In genomic region chr12:86712425-86712843, GRCh38 we compare ENCODE assay signal across 10 cellular contexts.
DNase-seq lines count a peak whose midpoint lies in the region; ATAC-seq and TF ChIP-seq lines count a peak whose summit lies in the region.
"Had no signal": no experiment of that assay in that cellular context is flagged by ENCODE, and none has a peak within 500 bp of the region (broad histone marks: within the 10 kb centered on the region; RNA-seq: fewer than 3 reads in every experiment).

No MANE protein-coding gene starts in this region.

- TF ChIP-seq EP300 in Ishikawa (IDR thresholded peaks at IDR 0.05; ENCODE audit: borderline replicate concordance), result no peak; the same call in 1 of the 2 replicates

- H3K36me3 Mint-ChIP-seq in Calu3 (ENCODE audit: insufficient read depth, unreplicated experiment) (peaks cover 5% of the 10 kb centered on the region), WTC11 (peaks cover 20% of the 10 kb centered on the region)

- TF ChIP-seq CTCF in Calu3 (IDR thresholded peaks at IDR 0.05; ENCODE audit: unreplicated experiment) (no peak), body of pancreas (IDR thresholded peaks at IDR 0.05) (no peak), WTC11 (IDR thresholded peaks at IDR 0.05) (no peak)

- TF ChIP-seq POLR2A in body of pancreas (IDR thresholded peaks at IDR 0.05), result no peak

- H3K36me3 ChIP-seq in body of pancreas (replicated peaks in 1 of 2; ENCODE audit: insufficient read depth in 1 of 2, low read depth in 2 of 2), result no peaks in the 10 kb centered on the region

- H3K4me1 Mint-ChIP-seq in Calu3 (ENCODE audit: low read depth, unreplicated experiment), result peaks cover 11% of the 10 kb centered on the region
- H3K4me1 Mint-ChIP-seq in WTC11, result no peaks in the 10 kb centered on the region

- H3K4me3 ChIP-seq in body of pancreas, result no peak overlapping the region

- no peaks in the 10 kb centered on the region for H3K27me3 ChIP-seq in body of pancreas

- intact Hi-C loops in Calu3 (cut with micrococcal nuclease; ENCODE audit: unreplicated experiment) (loop anchor here (5.0 kb wide), 1 partner anchor 450 kb away; no protein-coding TSS in a partner anchor), body of pancreas (cut with DNase I) (no loop called here)

- no peak for TF ChIP-seq RAD21 in Ishikawa (IDR thresholded peaks at IDR 0.05; ENCODE audit: low read depth)

- H3K9me3 Mint-ChIP-seq in Calu3 (ENCODE audit: low read depth, unreplicated experiment), result peaks cover 5% of the 10 kb centered on the region
- H3K9me3 Mint-ChIP-seq in WTC11, result peaks cover 27% of the 10 kb centered on the region

- no peak overlapping the region for H3K27ac ChIP-seq in body of pancreas

- H3K4me3 Mint-ChIP-seq in Calu3 (ENCODE audit: low read depth, unreplicated experiment), result peak overlapping the region; percentile 53
- H3K4me3 Mint-ChIP-seq in WTC11, result no peak overlapping the region
- H3K4me3 Mint-ChIP-seq: activated CD8-positive, alpha-beta T cell treated with anti-CD3 and anti-CD28 coated beads, Interleukin-2, amount 10 ng/mL, durations not matched to agents 7 days and 5 days had no signal

- POLR2A ChIA-PET in WTC11 (lab: Charles Lee), result no interaction called here

- BruUV-seq in Calu3 (replicated peaks; lab: Mats Ljungman, UMichigan), result no TSS peak

- no peaks in the 10 kb centered on the region for H3K4me1 ChIP-seq in body of pancreas

- CTCF ChIA-PET in Calu3 (lab: Charles Lee) (no interaction called here), WTC11 (lab: Charles Lee) (no interaction called here)

- H3K27ac Mint-ChIP-seq in Calu3 (ENCODE audit: unreplicated experiment), result peak overlapping the region; percentile 89
- H3K27ac Mint-ChIP-seq in WTC11, result no peak overlapping the region
- H3K27ac Mint-ChIP-seq: activated CD8-positive, alpha-beta T cell treated with anti-CD3 and anti-CD28 coated beads, Interleukin-2, amount 10 ng/mL, durations not matched to agents 7 days and 5 days had no signal

- WGBS in body of pancreas, 2 donors, result 37 to 48% methylated on average over 4 of the region's 4 CpGs

- DNase-seq in Calu3 (peak; percentile 29), body of pancreas (no peak), lung microvascular endothelial cell (ENCODE audit: low read depth in 2 of 2) (peak; percentile 78 to 98), NOMO-1 treated with DMSO at 0.1 percent for 48 hours (lab: John Stamatoyannopoulos, UW; ENCODE audit: unreplicated experiment) (no peak), WTC11 (ENCODE audit: low spot score) (no peak)
- DNase-seq: activated CD8-positive, alpha-beta T cell treated with anti-CD3 and anti-CD28 coated beads, Interleukin-2, amount 10 ng/mL, durations not matched to agents 7 days and 5 days; NCI-H187 treated with DMSO at 0.1 percent for 48 hours had no signal

- ATAC-seq in body of pancreas (peak; percentile 38), HG03039 (IDR thresholded peaks at IDR 0.05; ENCODE audit: unreplicated experiment) (no peak), HG03045 (IDR thresholded peaks at IDR 0.05; ENCODE audit: unreplicated experiment) (no peak), WTC11 (no peak)
- ATAC-seq: activated CD8-positive, alpha-beta T cell treated with anti-CD3 and anti-CD28 coated beads, Interleukin-2, amount 10 ng/mL, durations not matched to agents 7 days and 5 days had no signal

- H3K9me3 ChIP-seq in body of pancreas, result peaks cover 0 to 7% (median 0%) of the 10 kb centered on the region in 3 donors

- H3K27me3 Mint-ChIP-seq in Calu3 (ENCODE audit: unreplicated experiment) (no peaks in the 10 kb centered on the region), WTC11 (ENCODE audit: low read depth) (no peaks in the 10 kb centered on the region)

TF ChIP-seq in Ishikawa, 13 proteins besides CTCF, POLR2A, EP300 and RAD21:
- TF ChIP-seq FOXM1 (IDR thresholded peaks at IDR 0.05; ENCODE audit: borderline replicate concordance, low read depth), result no peak
- 0 out of 2 replicates have a peak, but pooled peaks have one; percentile 24 for TF ChIP-seq CEBPB (IDR thresholded peaks at IDR 0.05)
- 0 out of 2 replicates have a peak, but pooled peaks have one; percentile 43 for TF ChIP-seq TEAD4 (IDR thresholded peaks at IDR 0.05)

TF ChIP-seq in WTC11, 78 proteins besides CTCF, POLR2A, EP300 and RAD21 (continues in another document):
- TF ChIP-seq MXD4 (CRISPR knock-in tag; IDR thresholded peaks at IDR 0.05; ENCODE audit: borderline replicate concordance), result no peak
- TF ChIP-seq ATF2 (CRISPR knock-in tag; IDR thresholded peaks at IDR 0.05; ENCODE audit: borderline replicate concordance, low read depth), result no peak
- TF ChIP-seq ZNF317 (CRISPR knock-in tag; IDR thresholded peaks at IDR 0.05; ENCODE audit: borderline replicate concordance, low read depth), result no peak
- TF ChIP-seq ARID4B (CRISPR knock-in tag; IDR thresholded peaks at IDR 0.05; ENCODE audit: borderline replicate concordance), result no peak
- no peak for TF ChIP-seq SP1 (CRISPR knock-in tag; conservative IDR thresholded peaks at IDR 0.05)
- no peak for TF ChIP-seq TP53 (CRISPR knock-in tag; IDR thresholded peaks at IDR 0.05)
- TF ChIP-seq PREB (CRISPR knock-in tag; IDR thresholded peaks at IDR 0.05; ENCODE audit: borderline replicate concordance), result no peak

Comparison
In these comparisons a context has a peak if more than half of its experiments do, and no peak if none do; other contexts are left out.
1. DNase-seq: peak in Calu3 (single experiment) and lung microvascular endothelial cell (2 of 2); none in body of pancreas (0 of 4), NOMO-1 treated with DMSO at 0.1 percent for 48 hours (single experiment) and WTC11 (single experiment).